ENCODE assay signal across 9 cellular contexts in the genomic region with DNA sequence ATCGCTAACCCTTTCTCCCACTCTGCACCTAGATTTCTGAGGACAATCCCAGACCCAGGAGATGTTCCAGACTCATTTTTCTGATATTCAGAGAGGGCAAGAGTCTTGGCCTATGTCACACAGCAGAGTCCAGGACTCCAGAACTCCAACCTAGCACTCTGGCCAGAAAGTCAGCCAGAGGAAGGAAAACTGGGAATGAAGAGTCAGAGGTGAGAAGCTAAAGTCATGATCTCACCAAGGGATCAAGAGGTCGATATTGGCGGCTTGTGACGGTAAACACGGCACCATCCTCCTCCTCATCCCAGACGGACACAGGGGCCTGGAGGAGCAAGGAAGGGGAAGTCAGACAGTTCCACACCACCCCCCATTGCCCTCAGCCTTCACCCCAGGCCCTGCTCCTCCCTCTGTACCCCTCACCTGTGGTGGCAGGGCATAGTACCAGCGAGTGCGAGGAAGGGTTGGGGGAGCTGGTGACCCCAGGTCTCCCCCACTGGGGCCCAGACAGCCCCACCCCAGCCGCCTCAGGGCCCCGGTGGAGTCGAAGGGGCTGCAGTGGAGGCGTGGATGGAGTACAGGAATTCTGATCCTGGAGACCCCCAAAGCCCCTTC.
A peak's percentile ranks its signal among the peaks of the same experiment; 100 is the strongest.
DNase-seq lines count a peak whose midpoint lies in the region; ATAC-seq, FAIRE-seq and TF ChIP-seq lines count a peak whose summit lies in the region.
"Had no signal": no experiment of that assay in that cellular context is flagged by ENCODE, and none has a peak within 500 bp of the region (broad histone marks: within the 10 kb centered on the region; RNA-seq: fewer than 3 reads in every experiment).

No MANE protein-coding gene starts in this region.

- DNase-seq in HFF-Myc (ENCODE audit: extremely low read depth, low read depth) (no peak), NOMO-1 treated with dmso at 0.1 percent for 144 hours (lab: John Stamatoyannopoulos, UW; ENCODE audit: unreplicated experiment) (no peak), T1000 (lab: John Stamatoyannopoulos, UW) (no peak), urothelium cell line (ENCODE audit: low spot score) (no peak), GF-D8 (lab: John Stamatoyannopoulos, UW) (no peak)
- DNase-seq in stimulated activated effector memory CD8-positive, alpha-beta T cell treated with anti-CD3 and anti-CD28 coated beads, Interleukin-12 subunit alpha, Interleukin-12 subunit beta, amount 100 ng/mL, for 72 hours (ENCODE audit: low spot score in 2 of 2): no peak
- DNase-seq: NCI-H187 had no signal

- H3K36me3 ChIP-seq in iPS-18a (ENCODE audit: control insufficient read depth, low read depth, low read length): peaks cover 7% of the 10 kb centered on the region

- H3K27me3 ChIP-seq in iPS-18a (ENCODE audit: control insufficient read depth, insufficient read depth, low read length): no peaks in the 10 kb centered on the region

- ATAC-seq in stimulated activated effector memory CD8-positive, alpha-beta T cell treated with anti-CD3 and anti-CD28 coated beads, Interleukin-12 subunit alpha, Interleukin-12 subunit beta, amount 100 ng/mL, for 72 hours: no peak

- peaks cover 33% of the 10 kb centered on the region for H3K4me1 Mint-ChIP-seq in activated naive CD8-positive, alpha-beta T cell (ENCODE audit: low read depth)
- H3K4me1 Mint-ChIP-seq in stimulated activated effector memory CD8-positive, alpha-beta T cell treated with anti-CD3 and anti-CD28 coated beads, Interleukin-12 subunit alpha, Interleukin-12 subunit beta, amount 100 ng/mL, for 72 hours: peaks cover 52% of the 10 kb centered on the region

- peak overlapping the region; percentile 46 for H3K4me3 Mint-ChIP-seq in activated naive CD8-positive, alpha-beta T cell
- H3K4me3 Mint-ChIP-seq in stimulated activated effector memory CD8-positive, alpha-beta T cell treated with anti-CD3 and anti-CD28 coated beads, Interleukin-12 subunit alpha, Interleukin-12 subunit beta, amount 100 ng/mL, for 72 hours: peak overlapping the region; percentile 100

- peak overlapping the region; percentile 73 for H3K27ac Mint-ChIP-seq in activated naive CD8-positive, alpha-beta T cell
- H3K27ac Mint-ChIP-seq in stimulated activated effector memory CD8-positive, alpha-beta T cell treated with anti-CD3 and anti-CD28 coated beads, Interleukin-12 subunit alpha, Interleukin-12 subunit beta, amount 100 ng/mL, for 72 hours: peak overlapping the region; percentile 100

- FAIRE-seq in urothelium cell line (lab: Jason Lieb, UNC): no peak

- peaks cover 3% of the 10 kb centered on the region for H3K36me3 Mint-ChIP-seq in activated naive CD8-positive, alpha-beta T cell
- H3K36me3 Mint-ChIP-seq in stimulated activated effector memory CD8-positive, alpha-beta T cell treated with anti-CD3 and anti-CD28 coated beads, Interleukin-12 subunit alpha, Interleukin-12 subunit beta, amount 100 ng/mL, for 72 hours: peaks cover 88% of the 10 kb centered on the region

- no peaks in the 10 kb centered on the region for H3K9me3 Mint-ChIP-seq in activated naive CD8-positive, alpha-beta T cell (ENCODE audit: low read depth)
- no peaks in the 10 kb centered on the region for H3K9me3 Mint-ChIP-seq in stimulated activated effector memory CD8-positive, alpha-beta T cell treated with anti-CD3 and anti-CD28 coated beads, Interleukin-12 subunit alpha, Interleukin-12 subunit beta, amount 100 ng/mL, for 72 hours

- TF ChIP-seq CTCF in HFF-Myc (IDR thresholded peaks at IDR 0.05; ENCODE audit: low read depth, low read length, missing control alignments): no peak

- no peaks in the 10 kb centered on the region for H3K9me3 ChIP-seq in iPS-18a (ENCODE audit: control insufficient read depth, low read depth, low read length)

- H3K9ac ChIP-seq in iPS-18a (ENCODE audit: low read length): peak overlapping the region; percentile 85

- H3K27ac ChIP-seq in iPS-18a (ENCODE audit: low read length): peak overlapping the region; percentile 81

- H3K4me3 ChIP-seq in HFF-Myc (replicated peaks; ENCODE audit: low read depth, low read length) (peak overlapping the region; percentile 76), iPS-18a (ENCODE audit: low read length) (peak overlapping the region; percentile 92)

- H3K4me1 ChIP-seq in iPS-18a (ENCODE audit: control insufficient read depth, low read depth, low read length): peaks cover 3% of the 10 kb centered on the region

- H3K27me3 Mint-ChIP-seq in activated naive CD8-positive, alpha-beta T cell: no peaks in the 10 kb centered on the region
